ENCODE assay signal across 20 cellular contexts in genomic region chr18:3631927-3632326, GRCh38.
"Had no signal": no experiment of that assay in that cellular context is flagged by ENCODE, and none has a peak within 500 bp of the region (broad histone marks: within the 10 kb centered on the region; RNA-seq: fewer than 3 reads in every experiment).

No MANE protein-coding gene starts in this region.

- DNase-seq: effector memory CD8-positive, alpha-beta T cell; foreskin keratinocyte; left colon; left ventricle myocardium superior; mesenchymal stem cell; midbrain; psoas muscle; retina; right lobe of liver; spleen; stimulated activated CD4-positive, alpha-beta T cell treated with anti-CD3 and anti-CD28 coated beads, Interleukin-15, amount 100 ng/mL, for 24 hours; stimulated activated CD4-positive, alpha-beta T cell treated with anti-CD3 and anti-CD28 coated beads, Interleukin-1b, Interleukin-23, amount 100 ng/mL, for 48 hours; stimulated activated CD4-positive, alpha-beta T cell treated with anti-CD3 and anti-CD28 coated beads, Interleukin-4, amount 100 ng/mL, for 24 hours; stimulated activated naive CD8-positive, alpha-beta T cell treated with anti-CD3 and anti-CD28 coated beads, Interleukin-15, amount 100 ng/mL, for 72 hours; testis had no signal

- H3K4me1 ChIP-seq: parathyroid adenoma, psoas muscle, right lobe of liver, spleen, testis, tibial nerve had no signal

- H3K36me3 ChIP-seq: right lobe of liver, spleen, tibial nerve had no signal

- H3K9me3 Mint-ChIP-seq: effector memory CD8-positive, alpha-beta T cell; nephron; stimulated activated memory B cell treated with anti-CD40 and anti-IgM and Interleukin-4, amounts not matched to agents 10 μg/mL and 1 μg/mL and 100 μg/mL, for 72 hours had no signal

- H3K36me3 Mint-ChIP-seq: stimulated activated memory B cell treated with anti-CD40 and anti-IgM and Interleukin-4, amounts not matched to agents 10 μg/mL and 1 μg/mL and 100 μg/mL, for 72 hours had no signal

- H3K79me2 ChIP-seq: parathyroid adenoma had no signal

- H3K27ac Mint-ChIP-seq: effector memory CD8-positive, alpha-beta T cell; nephron; stimulated activated memory B cell treated with anti-CD40 and anti-IgM and Interleukin-4, amounts not matched to agents 10 μg/mL and 1 μg/mL and 100 μg/mL, for 72 hours; stimulated activated naive CD8-positive, alpha-beta T cell treated with anti-CD3 and anti-CD28 coated beads, Interleukin-15, amount 100 ng/mL, for 72 hours had no signal

- H3K9me3 ChIP-seq: psoas muscle, right lobe of liver, spleen, testis, tibial nerve had no signal

- ATAC-seq: effector memory CD8-positive, alpha-beta T cell; foreskin keratinocyte; left colon; left ventricle myocardium superior; psoas muscle; right lobe of liver; stimulated activated memory B cell treated with anti-CD40 and anti-IgM and Interleukin-4, amounts not matched to agents 10 μg/mL and 1 μg/mL and 100 μg/mL, for 72 hours; stimulated activated naive CD8-positive, alpha-beta T cell treated with anti-CD3 and anti-CD28 coated beads, Interleukin-15, amount 100 ng/mL, for 72 hours had no signal

- H3K27me3 ChIP-seq: foreskin keratinocyte, right lobe of liver, spleen, testis, tibial nerve had no signal

- H3K27ac ChIP-seq: foreskin keratinocyte, parathyroid adenoma, psoas muscle, right lobe of liver, spleen, testis, tibial nerve had no signal

- H3K4me3 ChIP-seq: lung, psoas muscle, right lobe of liver, spleen, testis, tibial nerve had no signal

- H3K4me3 Mint-ChIP-seq: effector memory CD8-positive, alpha-beta T cell; nephron; stimulated activated memory B cell treated with anti-CD40 and anti-IgM and Interleukin-4, amounts not matched to agents 10 μg/mL and 1 μg/mL and 100 μg/mL, for 72 hours; stimulated activated naive CD8-positive, alpha-beta T cell treated with anti-CD3 and anti-CD28 coated beads, Interleukin-15, amount 100 ng/mL, for 72 hours had no signal

- H2AFZ ChIP-seq: parathyroid adenoma had no signal

- H3K9ac ChIP-seq: parathyroid adenoma had no signal

- H3K27me3 Mint-ChIP-seq: effector memory CD8-positive, alpha-beta T cell; stimulated activated memory B cell treated with anti-CD40 and anti-IgM and Interleukin-4, amounts not matched to agents 10 μg/mL and 1 μg/mL and 100 μg/mL, for 72 hours; stimulated activated naive CD8-positive, alpha-beta T cell treated with anti-CD3 and anti-CD28 coated beads, Interleukin-15, amount 100 ng/mL, for 72 hours had no signal
